ENCODE assay signal across 18 cellular contexts in genomic region chr2:236977999-236978398, GRCh38.
DNase-seq lines count a peak whose midpoint lies in the region; ATAC-seq and TF ChIP-seq lines count a peak whose summit lies in the region.
"Had no signal": no experiment of that assay in that cellular context is flagged by ENCODE, and none has a peak within 500 bp of the region (broad histone marks: within the 10 kb centered on the region; RNA-seq: fewer than 3 reads in every experiment).

No MANE protein-coding gene starts in this region.

- no peaks in the 10 kb centered on the region for H3K36me3 Mint-ChIP-seq in endodermal cell (ENCODE audit: low read depth)
- peaks cover 4% of the 10 kb centered on the region for H3K36me3 Mint-ChIP-seq in nephron (ENCODE audit: low read depth)
- H3K36me3 Mint-ChIP-seq: CD8-positive, alpha-beta T cell; IgD-negative memory B cell had no signal

- H3K9me3 Mint-ChIP-seq in endodermal cell (peaks cover 5% of the 10 kb centered on the region), nephron (peaks cover 12% of the 10 kb centered on the region)

- no peak overlapping the region for H3K4me3 ChIP-seq in endodermal cell (ENCODE audit: low read length)
- H3K4me3 ChIP-seq: A549, GM23248, HAP-1 had no signal

- H3K36me3 ChIP-seq in endodermal cell (ENCODE audit: control insufficient read depth, insufficient read depth, low read length), result no peaks in the 10 kb centered on the region
- H3K36me3 ChIP-seq: HAP-1 had no signal

- WGBS in endodermal cell (ENCODE audit: insufficient coverage in 1 of 2, insufficient read length in 1 of 2), 2 experiments, result 90 to 100% methylated on average over 1 to 5 of the region's 5 CpGs

- peak; percentile 11 for ATAC-seq in Right ventricle myocardium superior (ENCODE audit: poor library complexity)
- no peak for ATAC-seq in left cardiac atrium
- no peak for ATAC-seq in GM19023 (IDR thresholded peaks at IDR 0.05; ENCODE audit: unreplicated experiment)
- ATAC-seq: A549; CD8-positive, alpha-beta T cell; HepG2 had no signal

- no peak overlapping the region for H3K27ac Mint-ChIP-seq in endodermal cell
- peak overlapping the region; percentile 17 to 86 (median 75) for H3K27ac Mint-ChIP-seq in nephron
- H3K27ac Mint-ChIP-seq: CD8-positive, alpha-beta T cell; IgD-negative memory B cell had no signal

- intact Hi-C loops in Right ventricle myocardium superior (cut with DNase I), result no loop called here
- intact Hi-C loops in left cardiac atrium (cut with DNase I), result no loop called here

- no peak overlapping the region for H3K27ac ChIP-seq in endodermal cell (ENCODE audit: low read depth, low read length)
- H3K27ac ChIP-seq: 22Rv1, A549, GM23248 had no signal

- DNase-seq in Right ventricle myocardium superior (peak; percentile 55), left cardiac atrium (no peak), endodermal cell (peak; percentile 30), NCI-H82 treated with DMSO at 0.1 percent for 48 hours (lab: John Stamatoyannopoulos, UW; ENCODE audit: unreplicated experiment) (no peak)
- no peak for DNase-seq in activated CD8-positive, alpha-beta memory T cell treated with anti-CD3 and anti-CD28 coated beads, Interleukin-2, amount 50 U/mL, for 4 hours
- DNase-seq: AML-193; Calu3; CD8-positive, alpha-beta T cell; DMS79 treated with DMSO at 0.1 percent for 48 hours; GF-D8; GM23248 had no signal

- TF ChIP-seq CTCF in endodermal cell (conservative IDR thresholded peaks at IDR 0.05) (no peak), nephron (IDR thresholded peaks at IDR 0.05; ENCODE audit: unreplicated experiment in 3 of 3) (no peak)

- H3K9me3 ChIP-seq in endodermal cell (ENCODE audit: control insufficient read depth, low read length), result peaks cover 6% of the 10 kb centered on the region
- H3K9me3 ChIP-seq: HAP-1 had no signal

- no peak overlapping the region for H3K9ac ChIP-seq in endodermal cell (ENCODE audit: extremely low read depth, low read length, poor library complexity, severe bottlenecking)
- H3K9ac ChIP-seq: GM23248 had no signal

- H3K4me1 ChIP-seq in endodermal cell (ENCODE audit: control insufficient read depth, insufficient read depth, low read length), result no peaks in the 10 kb centered on the region
- H3K4me1 ChIP-seq: HAP-1 had no signal

- H3K27me3 Mint-ChIP-seq in endodermal cell (ENCODE audit: insufficient read depth), result peaks cover 11% of the 10 kb centered on the region
- peaks cover 10% of the 10 kb centered on the region for H3K27me3 Mint-ChIP-seq in nephron (ENCODE audit: low read depth)

- H3K4me3 Mint-ChIP-seq in endodermal cell (no peak overlapping the region), nephron (no peak overlapping the region)
- H3K4me3 Mint-ChIP-seq: CD8-positive, alpha-beta T cell; IgD-negative memory B cell had no signal

- H3K4me1 Mint-ChIP-seq in endodermal cell (peaks cover 4% of the 10 kb centered on the region), nephron (peaks cover 45% of the 10 kb centered on the region)

- H3K27me3 ChIP-seq in endodermal cell (ENCODE audit: control insufficient read depth, insufficient read depth, low read length, poor library complexity, severe bottlenecking), result no peaks in the 10 kb centered on the region

Comparison
In these comparisons a context has a peak if more than half of its experiments do, and no peak if none do; other contexts are left out.
1. DNase-seq: peak in Right ventricle myocardium superior (single experiment) and endodermal cell (single experiment); none in left cardiac atrium (single experiment), activated CD8-positive, alpha-beta memory T cell treated with anti-CD3 and anti-CD28 coated beads, Interleukin-2, amount 50 U/mL, for 4 hours (single experiment) and NCI-H82 treated with DMSO at 0.1 percent for 48 hours (single experiment).